ENCODE assay signal across 1 cellular context in the genomic region with DNA sequence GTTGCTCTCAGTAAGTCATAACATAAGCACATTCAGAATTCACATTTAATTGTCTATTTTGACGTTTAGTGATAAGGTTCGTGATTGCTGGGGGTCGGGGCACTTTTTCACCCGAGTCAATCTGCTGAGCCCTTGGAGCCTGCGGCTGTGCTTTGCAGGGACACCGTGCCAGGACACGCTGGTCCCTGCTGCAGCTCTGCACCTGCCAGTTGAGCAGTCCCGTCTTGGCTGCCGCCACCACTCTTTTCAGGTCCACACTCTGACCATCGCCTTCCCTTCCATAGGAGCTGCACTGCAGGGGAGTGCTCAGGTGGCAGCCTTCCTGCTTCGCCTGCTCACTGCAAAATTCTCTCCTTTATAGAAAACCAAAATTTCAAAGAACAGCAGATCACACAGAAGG.
TF ChIP-seq lines count a peak whose summit lies in the region.

No MANE protein-coding gene starts in this region.

TF ChIP-seq in WTC11, 78 proteins besides CTCF, POLR2A, EP300 and RAD21 (continued from another document):
- TF ChIP-seq AFF4 (CRISPR knock-in tag; IDR thresholded peaks at IDR 0.05; ENCODE audit: borderline replicate concordance) (no peak), TP53 (CRISPR knock-in tag; IDR thresholded peaks at IDR 0.05) (no peak), E2F5 (CRISPR knock-in tag; IDR thresholded peaks at IDR 0.05) (no peak)
- TF ChIP-seq, protein P1, sequence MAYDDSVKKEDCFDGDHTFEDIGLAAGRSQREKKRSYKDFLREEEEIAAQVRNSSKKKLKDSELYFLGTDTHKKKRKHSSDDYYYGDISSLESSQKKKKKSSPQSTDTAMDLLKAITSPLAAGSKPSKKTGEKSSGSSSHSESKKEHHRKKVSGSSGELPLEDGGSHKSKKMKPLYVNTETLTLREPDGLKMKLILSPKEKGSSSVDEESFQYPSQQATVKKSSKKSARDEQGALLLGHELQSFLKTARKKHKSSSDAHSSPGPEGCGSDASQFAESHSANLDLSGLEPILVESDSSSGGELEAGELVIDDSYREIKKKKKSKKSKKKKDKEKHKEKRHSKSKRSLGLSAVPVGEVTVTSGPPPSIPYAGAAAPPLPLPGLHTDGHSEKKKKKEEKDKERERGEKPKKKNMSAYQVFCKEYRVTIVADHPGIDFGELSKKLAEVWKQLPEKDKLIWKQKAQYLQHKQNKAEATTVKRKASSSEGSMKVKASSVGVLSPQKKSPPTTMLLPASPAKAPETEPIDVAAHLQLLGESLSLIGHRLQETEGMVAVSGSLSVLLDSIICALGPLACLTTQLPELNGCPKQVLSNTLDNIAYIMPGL (CRISPR knock-in tag; IDR thresholded peaks at IDR 0.05): no peak
